9 cellular contexts compared by ENCODE assay signal in genomic region chr19:7348587-7349230, GRCh38. TPM values are rescaled to one million over a fixed set of nuclear protein-coding genes. Genes with fewer than 3 reads are reported as not detected.
DNase-seq lines count a peak whose midpoint lies in the region; ATAC-seq and TF ChIP-seq lines count a peak whose summit lies in the region.
"Had no signal": no experiment of that assay in that cellular context is flagged by ENCODE, and none has a peak within 500 bp of the region (broad histone marks: within the 10 kb centered on the region; RNA-seq: fewer than 3 reads in every experiment).

Gene ARHGEF18, plus strand, starts transcription at chr19:7348937. Its CDS starts 13,954 bp downstream, at chr19:7362891.

- BruUV-seq in Panc1 (replicated peaks; lab: Mats Ljungman, UMichigan): no TSS peak

- H3K9me3 Mint-ChIP-seq in activated naive CD4-positive, alpha-beta T cell treated with anti-CD3 and anti-CD28 coated beads for 36 hours: peaks cover 15% of the 10 kb centered on the region
- H3K9me3 Mint-ChIP-seq in stimulated activated naive B cell treated with anti-CD40 and anti-IgM and Interleukin-4, amounts not matched to agents 10 μg/mL and 1 μg/mL and 100 μg/mL, for 72 hours: peaks cover 9 to 10% of the 10 kb centered on the region in 2 donors

- peaks cover 13% of the 10 kb centered on the region for H3K36me3 Mint-ChIP-seq in activated naive CD4-positive, alpha-beta T cell treated with anti-CD3 and anti-CD28 coated beads for 36 hours (ENCODE audit: low read depth)
- H3K36me3 Mint-ChIP-seq in stimulated activated naive B cell treated with anti-CD40 and anti-IgM and Interleukin-4, amounts not matched to agents 10 μg/mL and 1 μg/mL and 100 μg/mL, for 72 hours: peaks cover 11 to 16% of the 10 kb centered on the region in 2 donors

- TF ChIP-seq CTCF in Panc1 (IDR thresholded peaks at IDR 0.05): no peak

- DNase-seq in G401 (ENCODE audit: low spot score): no peak
- no peak for DNase-seq in Panc1 (ENCODE audit: low read depth, low spot score)
- DNase-seq in activated naive CD4-positive, alpha-beta T cell treated with anti-CD3 and anti-CD28 coated beads for 36 hours: peak; percentile 75
- peak; percentile 16 for DNase-seq in iris pigment epithelial cell (ENCODE audit: low read depth)
- peak; percentile 56 for DNase-seq in stimulated activated naive B cell treated with anti-CD40 and anti-IgM and Interleukin-4, amounts not matched to agents 10 μg/mL and 1 μg/mL and 100 μg/mL, for 72 hours
- DNase-seq in AG08395 (ENCODE audit: low spot score): no peak

- ATAC-seq in Panc1 (no peak), GM19035 (IDR thresholded peaks at IDR 0.05; ENCODE audit: unreplicated experiment) (no peak), GM21737 (IDR thresholded peaks at IDR 0.05; ENCODE audit: unreplicated experiment) (no peak)
- peak; percentile 51 to 57 for ATAC-seq in stimulated activated naive B cell treated with anti-CD40 and anti-IgM and Interleukin-4, amounts not matched to agents 10 μg/mL and 1 μg/mL and 100 μg/mL, for 72 hours (replicated peaks)

- H3K4me3 Mint-ChIP-seq in activated naive CD4-positive, alpha-beta T cell treated with anti-CD3 and anti-CD28 coated beads for 36 hours: peak within 1 kb of the TSS; percentile 82
- peak within 1 kb of the TSS; percentile 82 to 85 for H3K4me3 Mint-ChIP-seq in stimulated activated naive B cell treated with anti-CD40 and anti-IgM and Interleukin-4, amounts not matched to agents 10 μg/mL and 1 μg/mL and 100 μg/mL, for 72 hours

- intact Hi-C loops in Panc1 (cut with micrococcal nuclease; ENCODE audit: unreplicated experiment): no loop called here
- intact Hi-C loops in activated naive CD4-positive, alpha-beta T cell treated with anti-CD3 and anti-CD28 coated beads for 36 hours (cut with micrococcal nuclease): loop anchor here (5.0 to 10.0 kb wide), 4 partner anchors 49 to 544 kb away; no protein-coding TSS in a partner anchor

- no peak within 1 kb of the TSS for H3K27ac ChIP-seq in Panc1 (ENCODE audit: low read length)
- H3K27ac ChIP-seq: epithelial cell of prostate had no signal

- H3K27me3 ChIP-seq in Panc1 (ENCODE audit: control insufficient read depth, insufficient read depth, low read length): no peaks in the 10 kb centered on the region

- peak within 1 kb of the TSS; percentile 96 for H3K27ac Mint-ChIP-seq in activated naive CD4-positive, alpha-beta T cell treated with anti-CD3 and anti-CD28 coated beads for 36 hours
- H3K27ac Mint-ChIP-seq in stimulated activated naive B cell treated with anti-CD40 and anti-IgM and Interleukin-4, amounts not matched to agents 10 μg/mL and 1 μg/mL and 100 μg/mL, for 72 hours: peak within 1 kb of the TSS; percentile 98

- H3K4me3 ChIP-seq in Panc1 (ENCODE audit: low read depth in 2 of 2, low read length in 2 of 2): no peak within 1 kb of the TSS

- CTCF ChIA-PET in Panc1 (lab: Charles Lee): interaction anchor here (0.6 kb wide), 1 partner anchor 504 kb away, joined by 8 read pairs; no protein-coding TSS in a partner anchor
- CTCF ChIA-PET in activated naive CD4-positive, alpha-beta T cell treated with anti-CD3 and anti-CD28 coated beads for 36 hours (lab: Charles Lee): interaction anchor here (0.6 to 1.5 kb wide), 7 partner anchors 17 to 332 kb away, joined by 3 to 9 read pairs (median 5); partner anchors contain the start of gene TRAPPC5

- no peaks in the 10 kb centered on the region for H3K9me3 ChIP-seq in Panc1 (ENCODE audit: control insufficient read depth, insufficient read depth, low read depth, low read length)

- POLR2A ChIA-PET in Panc1 (lab: Charles Lee): interaction anchor here (0.6 kb wide), 1 partner anchor 225 kb away, joined by 6 read pairs; no protein-coding TSS in a partner anchor

- in situ Hi-C loops in G401 (cut with HindIII; ENCODE audit: low sequenced_read_pairs) (no loop called here), Panc1 (cut with HindIII; ENCODE audit: low pct_unique_long_range_greater_than_20kb, low sequenced_read_pairs) (no loop called here)

- no peaks in the 10 kb centered on the region for H3K27me3 Mint-ChIP-seq in activated naive CD4-positive, alpha-beta T cell treated with anti-CD3 and anti-CD28 coated beads for 36 hours (ENCODE audit: low read depth)
- no peaks in the 10 kb centered on the region for H3K27me3 Mint-ChIP-seq in stimulated activated naive B cell treated with anti-CD40 and anti-IgM and Interleukin-4, amounts not matched to agents 10 μg/mL and 1 μg/mL and 100 μg/mL, for 72 hours

- H3K36me3 ChIP-seq in Panc1 (ENCODE audit: control insufficient read depth, insufficient read depth, low read length): no peaks in the 10 kb centered on the region

- no peaks in the 10 kb centered on the region for H3K4me1 ChIP-seq in Panc1 (ENCODE audit: control insufficient read depth, insufficient read depth, low read length)

- H3K4me1 Mint-ChIP-seq in activated naive CD4-positive, alpha-beta T cell treated with anti-CD3 and anti-CD28 coated beads for 36 hours (ENCODE audit: low read depth): peaks cover 59% of the 10 kb centered on the region
- peaks cover 48 to 54% of the 10 kb centered on the region in 2 donors for H3K4me1 Mint-ChIP-seq in stimulated activated naive B cell treated with anti-CD40 and anti-IgM and Interleukin-4, amounts not matched to agents 10 μg/mL and 1 μg/mL and 100 μg/mL, for 72 hours

RNA-seq across cellular contexts. Expression of gene ARHGEF18, which starts in this region (rescaled TPM):
- 33.0 and 33.2 TPM in 2 replicates for total RNA-seq in G401 (2014; rRNA removed; shearing (Covaris generic))
- total RNA-seq in Panc1 (2021; ENCODE audit: unreplicated experiment): 39.1 TPM
- 31.9 TPM for polyA plus RNA-seq in Panc1 (2012; ENCODE audit: insufficient read length)
- 10 to 100 TPM; 24.6 to 28.7 TPM for total RNA-seq in activated naive CD4-positive, alpha-beta T cell treated with anti-CD3 and anti-CD28 coated beads for 36 hours

Comparison
In these comparisons a context has a peak if more than half of its experiments do, and no peak if none do; other contexts are left out.
1. DNase-seq: peak in activated naive CD4-positive, alpha-beta T cell treated with anti-CD3 and anti-CD28 coated beads for 36 hours (single experiment), iris pigment epithelial cell (single experiment) and stimulated activated naive B cell treated with anti-CD40 and anti-IgM and Interleukin-4, amounts not matched to agents 10 μg/mL and 1 μg/mL and 100 μg/mL, for 72 hours (single experiment); none in G401 (single experiment), Panc1 (single experiment) and AG08395 (single experiment).
2. ATAC-seq: peak in stimulated activated naive B cell treated with anti-CD40 and anti-IgM and Interleukin-4, amounts not matched to agents 10 μg/mL and 1 μg/mL and 100 μg/mL, for 72 hours (2 of 2); none in Panc1 (single experiment), GM19035 (single experiment) and GM21737 (single experiment).